Comparison of ENCODE assay signal across 8 cellular contexts in genomic region chr18:12991839-12992216, GRCh38. TPM values are rescaled to one million over a fixed set of nuclear protein-coding genes. Genes with fewer than 3 reads are reported as not detected.
DNase-seq lines count a peak whose midpoint lies in the region; ATAC-seq and TF ChIP-seq lines count a peak whose summit lies in the region.

No MANE protein-coding gene starts in this region.

- DNase-seq in natural killer cell treated with Interleukin-12 subunit alpha and Interleukin-12 subunit beta and Interleukin-15 and Interleukin-18, amount 100 ng/mL, for 72 hours (ENCODE audit: low spot score), result no peak
- no peak for DNase-seq in HEK293T (ENCODE audit: extremely low spot score)

- peaks cover 16% of the 10 kb centered on the region for H3K4me1 Mint-ChIP-seq in dendritic cell treated with granulocyte-macrophage colony-stimulating factor and Interleukin-4, amounts not matched to agents 40 ng/mL and 50 ng/mL, for 4 days (ENCODE audit: low read depth)
- peaks cover 15 to 32% of the 10 kb centered on the region in 2 donors for H3K4me1 Mint-ChIP-seq in natural killer cell treated with Interleukin-12 subunit alpha and Interleukin-12 subunit beta and Interleukin-15 and Interleukin-18, amount 100 ng/mL, for 72 hours (ENCODE audit: low read depth in 2 of 2)

- no peaks in the 10 kb centered on the region for H3K27me3 Mint-ChIP-seq in dendritic cell treated with granulocyte-macrophage colony-stimulating factor and Interleukin-4, amounts not matched to agents 40 ng/mL and 50 ng/mL, for 4 days
- no peaks in the 10 kb centered on the region for H3K27me3 Mint-ChIP-seq in natural killer cell treated with Interleukin-12 subunit alpha and Interleukin-12 subunit beta and Interleukin-15 and Interleukin-18, amount 100 ng/mL, for 72 hours

- peak overlapping the region; percentile 87 for H3K27ac Mint-ChIP-seq in dendritic cell treated with granulocyte-macrophage colony-stimulating factor and Interleukin-4, amounts not matched to agents 40 ng/mL and 50 ng/mL, for 4 days
- H3K27ac Mint-ChIP-seq in natural killer cell treated with Interleukin-12 subunit alpha and Interleukin-12 subunit beta and Interleukin-15 and Interleukin-18, amount 100 ng/mL, for 72 hours, result peak overlapping the region; percentile 86 to 95

- peak overlapping the region; percentile 89 for H3K4me2 ChIP-seq in KMS-11

- H3K79me2 ChIP-seq in KMS-11 (ENCODE audit: insufficient read depth, low read depth), result peaks cover 53% of the 10 kb centered on the region

- peaks cover 3% of the 10 kb centered on the region for H4K20me1 ChIP-seq in KMS-11 (ENCODE audit: insufficient read depth)

- H3K9me3 Mint-ChIP-seq in dendritic cell treated with granulocyte-macrophage colony-stimulating factor and Interleukin-4, amounts not matched to agents 40 ng/mL and 50 ng/mL, for 4 days, result no peaks in the 10 kb centered on the region
- no peaks in the 10 kb centered on the region for H3K9me3 Mint-ChIP-seq in natural killer cell treated with Interleukin-12 subunit alpha and Interleukin-12 subunit beta and Interleukin-15 and Interleukin-18, amount 100 ng/mL, for 72 hours

- intact Hi-C loops in dendritic cell treated with granulocyte-macrophage colony-stimulating factor and Interleukin-4, amounts not matched to agents 40 ng/mL and 50 ng/mL, for 4 days (cut with micrococcal nuclease), result loop anchor here (1.0 to 5.0 kb wide), 3 partner anchors 45 to 289 kb away; partner anchors contain the start of genes CEP76 and PSMG2

- no peak for ATAC-seq in natural killer cell treated with Interleukin-12 subunit alpha and Interleukin-12 subunit beta and Interleukin-15 and Interleukin-18, amount 100 ng/mL, for 72 hours
- ATAC-seq in GM21619 (IDR thresholded peaks at IDR 0.05; ENCODE audit: unreplicated experiment) (no peak), GM19324 (IDR thresholded peaks at IDR 0.05; ENCODE audit: low FRiP score, unreplicated experiment) (no peak), GM18868 (IDR thresholded peaks at IDR 0.05; ENCODE audit: unreplicated experiment) (no peak)

- peak overlapping the region; percentile 84 for H2AFZ ChIP-seq in KMS-11 (ENCODE audit: low read depth)

- H3K4me3 ChIP-seq in KMS-11 (IDR thresholded peaks at IDR 0.05; ENCODE audit: insufficient read depth, low read depth, low read length), result peak overlapping the region; percentile 35

- H3K27ac ChIP-seq in C4-2B, result peak overlapping the region; percentile 93
- peak overlapping the region; percentile 68 for H3K27ac ChIP-seq in KMS-11

- peak overlapping the region; percentile 93 for H3K4me3 Mint-ChIP-seq in dendritic cell treated with granulocyte-macrophage colony-stimulating factor and Interleukin-4, amounts not matched to agents 40 ng/mL and 50 ng/mL, for 4 days
- peak overlapping the region; percentile 93 for H3K4me3 Mint-ChIP-seq in natural killer cell treated with Interleukin-12 subunit alpha and Interleukin-12 subunit beta and Interleukin-15 and Interleukin-18, amount 100 ng/mL, for 72 hours

- peak overlapping the region; percentile 78 for H3K9ac ChIP-seq in KMS-11

- no peaks in the 10 kb centered on the region for H3K36me3 ChIP-seq in KMS-11 (ENCODE audit: insufficient read depth)

- TF ChIP-seq CTCF in C4-2B (conservative IDR thresholded peaks at IDR 0.05) (no peak; the same call in 1 of the 2 replicates), KMS-11 (conservative IDR thresholded peaks at IDR 0.05; ENCODE audit: low read depth, low read length) (no peak)

- H3K36me3 Mint-ChIP-seq in dendritic cell treated with granulocyte-macrophage colony-stimulating factor and Interleukin-4, amounts not matched to agents 40 ng/mL and 50 ng/mL, for 4 days (ENCODE audit: low read depth), result peaks cover 14% of the 10 kb centered on the region
- H3K36me3 Mint-ChIP-seq in natural killer cell treated with Interleukin-12 subunit alpha and Interleukin-12 subunit beta and Interleukin-15 and Interleukin-18, amount 100 ng/mL, for 72 hours, result peaks cover 10% of the 10 kb centered on the region

- H3K27me3 ChIP-seq in KMS-11 (ENCODE audit: insufficient read depth, low read depth), result no peaks in the 10 kb centered on the region

- CTCF ChIA-PET in HEK293T (lab: Yijun Ruan, JAX), result no interaction called here

- POLR2A ChIA-PET in HEK293T (lab: Yijun Ruan, JAX), result interaction anchor here (1.1 to 2.0 kb wide), 9 partner anchors 8 to 521 kb away, joined by 3 to 15 read pairs (median 5); partner anchors contain the start of gene PTPN2

- peaks cover 18% of the 10 kb centered on the region for H3K4me1 ChIP-seq in KMS-11 (ENCODE audit: low read depth, poor library complexity, severe bottlenecking)

TF ChIP-seq in HEK293T, 16 proteins besides CTCF, POLR2A, EP300 and RAD21:
- TF ChIP-seq ARNT (IDR thresholded peaks at IDR 0.05) (no peak), BHLHE40 (IDR thresholded peaks at IDR 0.05; ENCODE audit: borderline replicate concordance) (no peak), ZNF384 (IDR thresholded peaks at IDR 0.05) (no peak), PKNOX1 (IDR thresholded peaks at IDR 0.05) (no peak), FOXM1 (IDR thresholded peaks at IDR 0.05; ENCODE audit: borderline replicate concordance) (no peak), LEF1 (IDR thresholded peaks at IDR 0.05; ENCODE audit: borderline replicate concordance) (no peak), SP1 (IDR thresholded peaks at IDR 0.05) (no peak), FOXK2 (IDR thresholded peaks at IDR 0.05) (no peak), NFRKB (IDR thresholded peaks at IDR 0.05) (no peak), SUZ12 (IDR thresholded peaks at IDR 0.05) (no peak), CTBP1 (IDR thresholded peaks at IDR 0.05; ENCODE audit: borderline replicate concordance) (no peak), HDGF (IDR thresholded peaks at IDR 0.05; ENCODE audit: borderline replicate concordance) (no peak), FOXA1 (IDR thresholded peaks at IDR 0.05) (no peak)

RNA-seq across cellular contexts. Expression of gene CEP192, which starts 0.7 kb away (rescaled TPM):
- 10 to 100 TPM; 32.2 to 49.2 TPM for total RNA-seq in natural killer cell treated with Interleukin-12 subunit alpha and Interleukin-12 subunit beta and Interleukin-15 and Interleukin-18, amount 100 ng/mL, for 72 hours

RNA-seq across cellular contexts. Expression of gene SEH1L, which starts 44.0 kb away (rescaled TPM):
- total RNA-seq in natural killer cell treated with Interleukin-12 subunit alpha and Interleukin-12 subunit beta and Interleukin-15 and Interleukin-18, amount 100 ng/mL, for 72 hours, result 100 to 1,000 TPM in 1 of 2 donors, 10 to 100 TPM in 1; 67.2 to 102 TPM
